1 cellular context compared by ENCODE assay signal in genomic region chr2:61885896-61886603, GRCh38.
TF ChIP-seq lines count a peak whose summit lies in the region.

No MANE protein-coding gene starts in this region.

TF ChIP-seq in HepG2, 621 proteins besides CTCF, POLR2A, EP300 and RAD21 (continued from another document):
- TF ChIP-seq NFAT5 (CRISPR knock-in tag; IDR thresholded peaks at IDR 0.05) (no peak), ZFP36 (IDR thresholded peaks at IDR 0.05; ENCODE audit: borderline replicate concordance, low read depth, low read length, partially characterized antibody) (no peak), FIP1L1 (IDR thresholded peaks at IDR 0.05; ENCODE audit: borderline replicate concordance, insufficient read depth, low read depth, low read length) (no peak), ZFP91 (CRISPR knock-in tag; IDR thresholded peaks at IDR 0.05; ENCODE audit: borderline replicate concordance) (no peak), ZNF740 (CRISPR knock-in tag; IDR thresholded peaks at IDR 0.05) (no peak), MTA1 (CRISPR knock-in tag; IDR thresholded peaks at IDR 0.05; ENCODE audit: borderline replicate concordance) (no peak), BORCS8-MEF2B (CRISPR knock-in tag; IDR thresholded peaks at IDR 0.05) (no peak), TCF7L2 (IDR thresholded peaks at IDR 0.05; ENCODE audit: low read depth, low read length) (no peak), ZSCAN25 (CRISPR knock-in tag; IDR thresholded peaks at IDR 0.05) (no peak), LCORL (IDR thresholded peaks at IDR 0.05) (no peak), LCORL (CRISPR knock-in tag; IDR thresholded peaks at IDR 0.05) (0 out of 2 replicates have a peak, but pooled peaks have one; percentile 6), AKNA (CRISPR knock-in tag; IDR thresholded peaks at IDR 0.05; ENCODE audit: borderline replicate concordance) (no peak), SNAI1 (CRISPR knock-in tag; IDR thresholded peaks at IDR 0.05; ENCODE audit: borderline replicate concordance) (no peak), SALL2 (CRISPR knock-in tag; IDR thresholded peaks at IDR 0.05) (no peak), ZNF30 (CRISPR knock-in tag; IDR thresholded peaks at IDR 0.05) (no peak), MATR3 (CRISPR knock-in tag; IDR thresholded peaks at IDR 0.05) (no peak), SNAPC4 (CRISPR knock-in tag; IDR thresholded peaks at IDR 0.05) (no peak), EED (CRISPR knock-in tag; IDR thresholded peaks at IDR 0.05) (no peak), DNMT3B (CRISPR knock-in tag; conservative IDR thresholded peaks at IDR 0.05) (no peak), RFX1 (IDR thresholded peaks at IDR 0.05) (no peak), ZNF230 (CRISPR knock-in tag; IDR thresholded peaks at IDR 0.05) (no peak), MAFG (CRISPR knock-in tag; IDR thresholded peaks at IDR 0.05) (no peak), ZNF280D (CRISPR knock-in tag; IDR thresholded peaks at IDR 0.05) (no peak), ZNF687 (CRISPR knock-in tag; IDR thresholded peaks at IDR 0.05) (peak; percentile 45; the same call in 1 of the 2 replicates), NFATC3 (CRISPR knock-in tag; IDR thresholded peaks at IDR 0.05) (no peak), NR2F2 (IDR thresholded peaks at IDR 0.05; ENCODE audit: borderline replicate concordance, low read depth) (no peak)
TF ChIP-seq in HepG2: peak in this region for 8.
